ENCODE assay signal across 11 cellular contexts in the genomic region with DNA sequence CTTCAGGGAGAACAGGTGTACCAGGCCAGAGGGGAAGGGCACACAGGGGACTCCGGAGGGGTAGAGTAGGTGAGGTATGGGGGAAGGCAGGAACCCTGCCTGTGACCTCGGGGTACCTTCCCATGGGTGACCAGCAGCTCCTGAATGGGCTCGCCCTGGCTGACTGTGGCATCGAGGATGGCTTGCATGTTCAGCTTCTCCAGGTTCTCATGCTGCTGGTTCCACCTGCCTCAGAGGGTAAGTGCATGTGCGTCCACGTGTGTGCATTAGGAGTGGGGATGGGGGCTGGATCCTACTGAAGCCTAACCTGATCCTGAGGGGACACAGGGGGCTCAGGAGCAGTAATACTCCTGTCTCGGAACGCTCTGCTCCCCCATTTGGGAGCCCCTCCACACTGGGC. TPM values are rescaled to one million over a fixed set of nuclear protein-coding genes. Genes with fewer than 3 reads are reported as not detected.
DNase-seq lines count a peak whose midpoint lies in the region; ATAC-seq and TF ChIP-seq lines count a peak whose summit lies in the region.
"Had no signal": no experiment of that assay in that cellular context is flagged by ENCODE, and none has a peak within 500 bp of the region (broad histone marks: within the 10 kb centered on the region; RNA-seq: fewer than 3 reads in every experiment).

No MANE protein-coding gene starts in this region.

- H3K36me3 Mint-ChIP-seq in memory B cell: no peaks in the 10 kb centered on the region
- H3K36me3 Mint-ChIP-seq in activated naive CD4-positive, alpha-beta T cell treated with anti-CD3 and anti-CD28 coated beads, Interleukin-2, amount 50 U/mL, for 72 hours: peaks cover 3 to 5% of the 10 kb centered on the region in 2 donors
- H3K36me3 Mint-ChIP-seq: naive B cell had no signal

- no peak overlapping the region for H3K27ac Mint-ChIP-seq in memory B cell
- no peak overlapping the region for H3K27ac Mint-ChIP-seq in activated naive CD4-positive, alpha-beta T cell treated with anti-CD3 and anti-CD28 coated beads, Interleukin-2, amount 50 U/mL, for 72 hours
- H3K27ac Mint-ChIP-seq: CD4-positive, alpha-beta T cell had no signal

- peaks cover 0 to 17% (median 9%) of the 10 kb centered on the region in 9 donors for H3K36me3 ChIP-seq in heart left ventricle
- peaks cover 9% of the 10 kb centered on the region for H3K36me3 ChIP-seq in thoracic aorta

- in situ Hi-C loops in astrocyte of the spinal cord (cut with HindIII; ENCODE audit: low sequenced_read_pairs): no loop called here

- no peaks in the 10 kb centered on the region for H3K9me3 Mint-ChIP-seq in memory B cell
- H3K9me3 Mint-ChIP-seq in activated naive CD4-positive, alpha-beta T cell treated with anti-CD3 and anti-CD28 coated beads, Interleukin-2, amount 50 U/mL, for 72 hours: no peaks in the 10 kb centered on the region
- H3K9me3 Mint-ChIP-seq: CD4-positive, alpha-beta T cell; naive B cell had no signal

- TF ChIP-seq CTCF in heart left ventricle (IDR thresholded peaks at IDR 0.05) (no peak), astrocyte of the spinal cord (IDR thresholded peaks at IDR 0.05; ENCODE audit: low read depth, low read length) (no peak), thoracic aorta (IDR thresholded peaks at IDR 0.05) (no peak)

- peaks cover 7 to 55% (median 35%) of the 10 kb centered on the region in 12 donors for H3K4me1 ChIP-seq in heart left ventricle
- H3K4me1 ChIP-seq in thoracic aorta (ENCODE audit: control insufficient read depth in 1 of 2, low read depth in 2 of 2): peaks cover 14 to 45% of the 10 kb centered on the region in 2 donors

- WGBS in heart left ventricle, 4 donors: 71 to 82% (median 79%) methylated on average over 6 to 8 of the region's 8 CpGs

- TF ChIP-seq POLR2A in heart left ventricle (IDR thresholded peaks at IDR 0.05) (no peak), erythroblast (IDR thresholded peaks at IDR 0.05; ENCODE audit: low read length) (no peak)

- intact Hi-C loops in heart left ventricle (cut with DNase I): loop anchor here in 3 of 10 donors (5.0 to 10.0 kb wide), 3 partner anchors 87 to 1040 kb away; partner anchors contain the start of genes CISH (in 2 of the 3) and MANF (in 1 of the 3)
- intact Hi-C loops in cardiac septum (cut with DNase I): no loop called here

- peak overlapping the region; percentile 15 for H3K4me3 Mint-ChIP-seq in memory B cell

- ATAC-seq in heart left ventricle (no peak), memory B cell (ENCODE audit: low read depth) (no peak), thoracic aorta (ENCODE audit: insufficient number of reproducible peaks, low FRiP score, low read depth) (no peak)
- ATAC-seq in activated naive CD4-positive, alpha-beta T cell treated with anti-CD3 and anti-CD28 coated beads, Interleukin-2, amount 50 U/mL, for 72 hours: no peak

- H3K4me3 ChIP-seq in heart left ventricle: peak overlapping the region in 9 of 12 donors; percentile 37 to 57 (median 48)
- peak overlapping the region; percentile 48 for H3K4me3 ChIP-seq in astrocyte of the spinal cord (ENCODE audit: low read depth, low read length)
- peak overlapping the region; percentile 66 for H3K4me3 ChIP-seq in thoracic aorta

- H3K27me3 ChIP-seq in heart left ventricle: peaks cover 0 to 4% (median 0%) of the 10 kb centered on the region in 9 donors
- no peaks in the 10 kb centered on the region for H3K27me3 ChIP-seq in thoracic aorta (replicated peaks; ENCODE audit: insufficient read depth)

- no peaks in the 10 kb centered on the region for H3K27me3 Mint-ChIP-seq in memory B cell
- H3K27me3 Mint-ChIP-seq: CD4-positive, alpha-beta T cell; naive B cell had no signal

- H3K27ac ChIP-seq in heart left ventricle: no peak overlapping the region
- no peak overlapping the region for H3K27ac ChIP-seq in thoracic aorta

- H3K9me3 ChIP-seq in heart left ventricle: no peaks in the 10 kb centered on the region
- H3K9me3 ChIP-seq in thoracic aorta: no peaks in the 10 kb centered on the region

- H3K4me1 Mint-ChIP-seq in memory B cell: peaks cover 31% of the 10 kb centered on the region

- DNase-seq in heart left ventricle (peak in 1 of 5 donors; percentile 58), cardiac septum (ENCODE audit: low spot score) (no peak), astrocyte of the spinal cord (ENCODE audit: low read depth, low spot score) (no peak), memory B cell (ENCODE audit: low spot score in 2 of 2) (no peak), thoracic aorta (ENCODE audit: low spot score) (no peak), erythroblast (lab: John Stamatoyannopoulos, UW) (no peak), AG08395 (ENCODE audit: low spot score) (no peak)
- no peak for DNase-seq in activated naive CD4-positive, alpha-beta T cell treated with anti-CD3 and anti-CD28 coated beads, Interleukin-2, amount 50 U/mL, for 72 hours (ENCODE audit: low spot score in 2 of 2)
- DNase-seq: NCI-H2107 had no signal

RNA-seq across cellular contexts. Expression of gene ZMYND10, which starts 0.5 kb away (rescaled TPM):
- total RNA-seq in heart left ventricle (1 to 10 TPM in 2 of 9 donors, under 1 TPM in 2, not detected in 5; 0.49 to 1.4 (median 1.0) TPM), cardiac septum (0.35 TPM), thoracic aorta (not detected)
- polyA plus RNA-seq in heart left ventricle: under 1 TPM; 0.15 to 0.29 TPM
- 1 to 10 TPM; 1.9 to 4.1 TPM for total RNA-seq in activated naive CD4-positive, alpha-beta T cell treated with anti-CD3 and anti-CD28 coated beads, Interleukin-2, amount 50 U/mL, for 72 hours

RNA-seq across cellular contexts. Expression of gene RASSF1, which starts 4.4 kb away (rescaled TPM):
- total RNA-seq in heart left ventricle (10 to 100 TPM in 7 of 9 donors, 1 to 10 TPM in 2; 7.9 to 25.5 (median 11.4) TPM), cardiac septum (11.0 TPM), thoracic aorta (10 to 100 TPM; 45.2 to 72.2 TPM)
- polyA plus RNA-seq in heart left ventricle: 10 to 100 TPM; 14.2 to 58.6 TPM
- 10 to 100 TPM; 68.3 to 83.1 TPM for total RNA-seq in activated naive CD4-positive, alpha-beta T cell treated with anti-CD3 and anti-CD28 coated beads, Interleukin-2, amount 50 U/mL, for 72 hours

RNA-seq across cellular contexts. Expression of gene NPRL2, which starts 5.6 kb away (rescaled TPM):
- total RNA-seq in heart left ventricle (10 to 100 TPM; 12.0 to 18.4 (median 15.3) TPM), cardiac septum (19.1 TPM), thoracic aorta (10 to 100 TPM; 15.4 to 21.0 TPM)
- 10 to 100 TPM; 14.4 to 19.0 TPM for polyA plus RNA-seq in heart left ventricle
- total RNA-seq in activated naive CD4-positive, alpha-beta T cell treated with anti-CD3 and anti-CD28 coated beads, Interleukin-2, amount 50 U/mL, for 72 hours: 10 to 100 TPM; 42.3 to 50.7 TPM

RNA-seq across cellular contexts. Expression of gene CYB561D2, which starts 5.7 kb away (rescaled TPM):
- total RNA-seq in heart left ventricle (10 to 100 TPM in 2 of 9 donors, 1 to 10 TPM in 7; 4.9 to 16.5 (median 7.8) TPM), cardiac septum (6.4 TPM), thoracic aorta (10 to 100 TPM; 22.5 to 29.4 TPM)
- polyA plus RNA-seq in heart left ventricle: 10 to 100 TPM in 1 of 2 donors, 1 to 10 TPM in 1; 6.7 to 18.6 TPM
- 10 to 100 TPM; 18.1 to 34.3 TPM for total RNA-seq in activated naive CD4-positive, alpha-beta T cell treated with anti-CD3 and anti-CD28 coated beads, Interleukin-2, amount 50 U/mL, for 72 hours

RNA-seq across cellular contexts. Expression of gene TMEM115, which starts 14.3 kb away (rescaled TPM):
- total RNA-seq in heart left ventricle (10 to 100 TPM; 20.5 to 56.4 (median 28.9) TPM), cardiac septum (26.6 TPM), thoracic aorta (10 to 100 TPM; 55.0 to 57.7 TPM)
- polyA plus RNA-seq in heart left ventricle: 10 to 100 TPM; 21.6 to 57.3 TPM
- total RNA-seq in activated naive CD4-positive, alpha-beta T cell treated with anti-CD3 and anti-CD28 coated beads, Interleukin-2, amount 50 U/mL, for 72 hours: 10 to 100 TPM; 10.9 to 15.1 TPM
